11 cellular contexts compared by ENCODE assay signal in the genomic region with DNA sequence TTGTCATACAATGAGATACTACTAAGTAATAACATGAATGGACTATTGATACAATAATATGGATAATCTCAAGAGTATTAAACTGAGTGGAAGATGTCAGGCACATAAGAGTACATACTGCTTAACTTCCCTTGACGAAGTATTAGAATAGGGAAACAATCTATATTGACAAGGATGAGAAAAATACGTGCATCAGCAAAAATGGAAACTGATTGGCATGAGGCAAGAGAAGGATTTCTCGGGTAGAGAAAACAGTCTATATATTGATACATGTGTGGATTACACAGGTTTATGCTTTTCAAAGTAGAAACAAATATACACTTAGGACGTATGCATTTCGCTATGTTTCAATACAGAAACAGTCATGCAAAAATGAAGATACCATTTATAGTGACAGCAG. TPM values are rescaled to one million over a fixed set of nuclear protein-coding genes. Genes with fewer than 3 reads are reported as not detected.
"Had no signal": no experiment of that assay in that cellular context is flagged by ENCODE, and none has a peak within 500 bp of the region (broad histone marks: within the 10 kb centered on the region; RNA-seq: fewer than 3 reads in every experiment).

No MANE protein-coding gene starts in this region.

- H3K36me3 ChIP-seq: HAP-1 had no signal

- H3K27ac ChIP-seq: GM23248 had no signal

- H3K4me3 ChIP-seq: GM23248, GM23338, HAP-1 had no signal

- H3K9ac ChIP-seq: GM23248 had no signal

- DNase-seq: GM23248, GOT3, H7, H9, HCEC 1CT, HFFc6 had no signal

- H2AFZ ChIP-seq: GM23248, GM23338 had no signal

- ATAC-seq: GM23338, HCT116 had no signal

- H3K4me1 ChIP-seq: HAP-1 had no signal

- H3K4me2 ChIP-seq: GM23338 had no signal

- H3K9me3 ChIP-seq: HAP-1 had no signal

- FAIRE-seq: H1 had no signal

RNA-seq across cellular contexts. Expression of gene PRR20E, which starts 57.4 kb away (rescaled TPM):
- total RNA-seq: GM23248, GM23338, H1, H4, H7, H9, HFFc6 had no signal
- polyA plus RNA-seq: GM23248, GM23338, H1 had no signal
